Comparison of ENCODE assay signal across 1 cellular context in genomic region chr1:100430368-100430767, GRCh38.
TF ChIP-seq lines count a peak whose summit lies in the region.

No MANE protein-coding gene starts in this region.

TF ChIP-seq in HEK293, 187 proteins besides CTCF, POLR2A, EP300 and RAD21 (continued from another document and continues in another):
- TF ChIP-seq PATZ1 (tag by site-specific recombination; IDR thresholded peaks at IDR 0.05) (no peak), ZSCAN4 (tag by site-specific recombination; IDR thresholded peaks at IDR 0.05) (no peak), ZBTB44 (tag by site-specific recombination; IDR thresholded peaks at IDR 0.05) (peak; percentile 34; the same call in 1 of the 2 replicates), ZBTB48 (tag by site-specific recombination; IDR thresholded peaks at IDR 0.05) (no peak), ZNF624 (tag by site-specific recombination; IDR thresholded peaks at IDR 0.05) (no peak), ZNF645 (tag by site-specific recombination; IDR thresholded peaks at IDR 0.05) (no peak), ZNF138 (tag by site-specific recombination; IDR thresholded peaks at IDR 0.05; ENCODE audit: borderline replicate concordance) (no peak), ZSCAN30 (tag by site-specific recombination; IDR thresholded peaks at IDR 0.05) (no peak), ZNF426 (tag by site-specific recombination; IDR thresholded peaks at IDR 0.05) (no peak), ZNF830 (tag by site-specific recombination; IDR thresholded peaks at IDR 0.05; ENCODE audit: low read depth) (no peak), ZNF114 (tag by site-specific recombination; IDR thresholded peaks at IDR 0.05) (no peak), ZNF121 (tag by site-specific recombination; IDR thresholded peaks at IDR 0.05) (no peak), ZNF792 (tag by site-specific recombination; IDR thresholded peaks at IDR 0.05) (no peak), OVOL3 (tag by site-specific recombination; IDR thresholded peaks at IDR 0.05) (0 out of 2 replicates have a peak, but pooled peaks have one; percentile 22), WT1 (tag by site-specific recombination; IDR thresholded peaks at IDR 0.05) (peak; percentile 94), HOXA7 (CRISPR knock-in tag; IDR thresholded peaks at IDR 0.05; ENCODE audit: borderline replicate concordance) (no peak), ZNF837 (tag by site-specific recombination; IDR thresholded peaks at IDR 0.05) (no peak), ZSCAN5A (tag by site-specific recombination; IDR thresholded peaks at IDR 0.05) (no peak), HIC1 (tag by site-specific recombination; IDR thresholded peaks at IDR 0.05) (peak; percentile 57), ZNF398 (tag by site-specific recombination; IDR thresholded peaks at IDR 0.05) (no peak), ZNF19 (tag by site-specific recombination; IDR thresholded peaks at IDR 0.05; ENCODE audit: low read depth) (no peak), BCL6B (tag by site-specific recombination; IDR thresholded peaks at IDR 0.05) (peak; percentile 49; the same call in 1 of the 2 replicates), ZNF341 (tag by site-specific recombination; IDR thresholded peaks at IDR 0.05; ENCODE audit: low read depth) (no peak), TSHZ1 (tag by site-specific recombination; IDR thresholded peaks at IDR 0.05; ENCODE audit: borderline replicate concordance) (peak; percentile 48; the same call in 1 of the 2 replicates), ZNF704 (tag by site-specific recombination; IDR thresholded peaks at IDR 0.05) (no peak), ZNF449 (tag by site-specific recombination; IDR thresholded peaks at IDR 0.05) (no peak), SP2 (tag by site-specific recombination; IDR thresholded peaks at IDR 0.05) (0 out of 2 replicates have a peak, but pooled peaks have one; percentile 14), ZNF548 (tag by site-specific recombination; IDR thresholded peaks at IDR 0.05) (no peak), ZNF580 (tag by site-specific recombination; IDR thresholded peaks at IDR 0.05) (no peak), PBX3 (CRISPR knock-in tag; IDR thresholded peaks at IDR 0.05) (no peak), ZFHX2 (tag by site-specific recombination; conservative IDR thresholded peaks at IDR 0.05) (no peak), BCL11B (tag by site-specific recombination; IDR thresholded peaks at IDR 0.05; ENCODE audit: low read depth) (no peak), GLIS2 (tag by site-specific recombination; IDR thresholded peaks at IDR 0.05) (no peak), ZNF701 (tag by site-specific recombination; IDR thresholded peaks at IDR 0.05) (no peak), ZNF76 (tag by site-specific recombination; IDR thresholded peaks at IDR 0.05; ENCODE audit: borderline replicate concordance, low read depth) (no peak), ZNF785 (tag by site-specific recombination; IDR thresholded peaks at IDR 0.05) (no peak), PRDM1 (tag by site-specific recombination; IDR thresholded peaks at IDR 0.05) (no peak)
